In genomic region chr7:66442385-66442784, GRCh38 we compare ENCODE assay signal across 23 cellular contexts.
A peak's percentile ranks its signal among the peaks of the same experiment; 100 is the strongest.
DNase-seq lines count a peak whose midpoint lies in the region; ATAC-seq, FAIRE-seq and TF ChIP-seq lines count a peak whose summit lies in the region.
"Had no signal": no experiment of that assay in that cellular context is flagged by ENCODE, and none has a peak within 500 bp of the region (broad histone marks: within the 10 kb centered on the region; RNA-seq: fewer than 3 reads in every experiment).

No MANE protein-coding gene starts in this region.

- TF ChIP-seq POLR2A in HepG2 (IDR thresholded peaks at IDR 0.05; ENCODE audit: insufficient read depth in 1 of 2, low read depth in 2 of 2, low read length in 2 of 2) (no peak), transverse colon (IDR thresholded peaks at IDR 0.05) (no peak)

- POLR2A ChIA-PET in WTC11 (lab: Charles Lee) (no interaction called here), HepG2 (lab: Yijun Ruan, JAX) (interaction anchor here (2.0 kb wide), 1 partner anchor 51 kb away, joined by 6 read pairs; no protein-coding TSS in a partner anchor), OCI-LY7 (lab: Charles Lee) (no interaction called here)

- no peaks in the 10 kb centered on the region for H3K9me3 ChIP-seq in HepG2 (ENCODE audit: low read length)
- H3K9me3 ChIP-seq in transverse colon = no peaks in the 10 kb centered on the region
- no peaks in the 10 kb centered on the region for H3K9me3 ChIP-seq in OCI-LY7 (ENCODE audit: low read length)
- H3K9me3 ChIP-seq: HAP-1, SJCRH30 had no signal

- FAIRE-seq in HepG2 (lab: Jason Lieb, UNC) = no peak
- FAIRE-seq: GM12892 had no signal

- H3K27ac Mint-ChIP-seq in WTC11 = 0 out of 2 replicates have a peak overlapping the region, but pooled peaks have one; percentile 4
- H3K27ac Mint-ChIP-seq: B cell, HFFc6 had no signal

- peaks cover 70% of the 10 kb centered on the region for H3K4me1 ChIP-seq in HepG2 (ENCODE audit: insufficient read depth, low read length)
- H3K4me1 ChIP-seq in transverse colon = peaks cover 3 to 49% (median 27%) of the 10 kb centered on the region in 4 donors
- no peaks in the 10 kb centered on the region for H3K4me1 ChIP-seq in OCI-LY7 (ENCODE audit: insufficient read depth, low read length, poor library complexity, severe bottlenecking)
- H3K4me1 ChIP-seq: SJCRH30 had no signal

- BruUV-seq in HepG2 (replicated peaks; lab: Mats Ljungman, UMichigan) (no TSS peak), OCI-LY7 (replicated peaks; lab: Mats Ljungman, UMichigan) (no TSS peak)

- ATAC-seq in WTC11 (no peak), HepG2 (peak; percentile 34)
- ATAC-seq: PC-3, SK-N-SH treated with all-trans-retinoic acid at 6 μM for 48 hours had no signal

- DNase-seq in LNCaP clone FGC (ENCODE audit: low read depth) (peak; percentile 14), WTC11 (ENCODE audit: low spot score) (no peak), HepG2 (ENCODE audit: low spot score) (peak; percentile 69), transverse colon (peak; percentile 9), 8988T (no peak), COR-L47 (lab: John Stamatoyannopoulos, UW) (no peak), OCI-LY7 (ENCODE audit: low spot score) (no peak)
- DNase-seq: Calu3; CD8-positive, alpha-beta memory T cell; DMS153; DND-41; GOT3; HFFc6; NCI-H1105 treated with DMSO at 0.1 percent for 48 hours; NCI-H146; NCI-H1930; PC-3; SJCRH30 had no signal

- no peak overlapping the region for H3K4me3 ChIP-seq in LNCaP clone FGC (ENCODE audit: low read depth, low read length)
- H3K4me3 ChIP-seq in HepG2 (replicated peaks in 1 of 3; ENCODE audit: insufficient read depth in 1 of 3, low read depth in 2 of 3, low read length in 3 of 3) = no peak overlapping the region; a peak in 1 of 6 replicates
- H3K4me3 ChIP-seq in transverse colon = no peak overlapping the region
- no peak overlapping the region for H3K4me3 ChIP-seq in OCI-LY7 (ENCODE audit: low read depth, low read length, poor library complexity, severe bottlenecking)
- H3K4me3 ChIP-seq: HAP-1, SJCRH30 had no signal

- H2AFZ ChIP-seq in HepG2 (ENCODE audit: low read length) = no peak overlapping the region
- H2AFZ ChIP-seq in OCI-LY7 (ENCODE audit: low read length) = no peak overlapping the region

- H3K36me3 Mint-ChIP-seq in WTC11 = no peaks in the 10 kb centered on the region
- H3K36me3 Mint-ChIP-seq: CD14-positive monocyte had no signal

- CTCF ChIA-PET in WTC11 (lab: Charles Lee) (interaction anchor here (1.3 kb wide), 1 partner anchor 22 kb away, joined by 8 read pairs; no protein-coding TSS in a partner anchor), HepG2 (lab: Yijun Ruan, JAX; ENCODE audit: low intra/inter-chr PET ratio, low total read pairs) (no interaction called here), OCI-LY7 (lab: Charles Lee; ENCODE audit: unreplicated experiment) (no interaction called here)

- TF ChIP-seq CTCF in LNCaP clone FGC (IDR thresholded peaks at IDR 0.05; ENCODE audit: control insufficient read depth, extremely low read depth, insufficient read depth) (no peak), WTC11 (IDR thresholded peaks at IDR 0.05) (no peak), HepG2 (CRISPR knock-in tag; IDR thresholded peaks at IDR 0.05) (no peak), transverse colon (IDR thresholded peaks at IDR 0.05) (no peak), OCI-LY7 (conservative IDR thresholded peaks at IDR 0.05; ENCODE audit: low read length) (no peak)

- H3K4me2 ChIP-seq in HepG2 (ENCODE audit: low read depth, low read length) (0 out of 2 replicates have a peak overlapping the region, but pooled peaks have one; percentile 32), OCI-LY7 (ENCODE audit: low read length) (no peak overlapping the region)

- no peak overlapping the region for H3K4me3 Mint-ChIP-seq in WTC11
- H3K4me3 Mint-ChIP-seq: B cell; CD14-positive monocyte; CD8-positive, alpha-beta memory T cell; HFFc6 had no signal

- no peaks in the 10 kb centered on the region for H3K4me1 Mint-ChIP-seq in WTC11
- H3K4me1 Mint-ChIP-seq: B cell had no signal

- 6% methylated on average over 4 of the region's 4 CpGs for WGBS in HepG2 (ENCODE audit: low lambda C conversion rate)
- WGBS in transverse colon (ENCODE audit: low coverage in 1 of 2), 2 donors = 54 to 59% methylated on average over 3 to 4 of the region's 4 CpGs

- H3K36me3 ChIP-seq in HepG2 (replicated peaks in 1 of 2; ENCODE audit: control insufficient read depth in 1 of 2, insufficient read depth in 2 of 2, low read length in 2 of 2) (no peaks in the 10 kb centered on the region), transverse colon (no peaks in the 10 kb centered on the region), OCI-LY7 (ENCODE audit: insufficient read depth, low read length) (no peaks in the 10 kb centered on the region)
- H3K36me3 ChIP-seq: HAP-1, SJCRH30 had no signal

- H3K79me2 ChIP-seq in HepG2 (ENCODE audit: insufficient read depth, low read length) (no peaks in the 10 kb centered on the region), OCI-LY7 (ENCODE audit: insufficient read depth, low read depth, low read length) (no peaks in the 10 kb centered on the region)

- H3K9me2 ChIP-seq in OCI-LY7 (ENCODE audit: insufficient read depth, low read length) = no peaks in the 10 kb centered on the region

- intact Hi-C loops in HepG2 (cut with micrococcal nuclease; ENCODE audit: unreplicated experiment) = loop anchor here (2.0 kb wide), 1 partner anchor 50 kb away; no protein-coding TSS in a partner anchor
- intact Hi-C loops in transverse colon (cut with DNase I; ENCODE audit: low total_unique reads) = no loop called here
- intact Hi-C loops in OCI-LY7 (cut with micrococcal nuclease; ENCODE audit: unreplicated experiment) = no loop called here

- H4K20me1 ChIP-seq in HepG2 (ENCODE audit: insufficient read depth, low read length) (no peaks in the 10 kb centered on the region), OCI-LY7 (ENCODE audit: insufficient read depth, low read length) (no peaks in the 10 kb centered on the region)

- in situ Hi-C loops in HepG2 (cut with HindIII; ENCODE audit: extremely low pct_ligation_motif_present, low pct_unique_long_range_greater_than_20kb) (no loop called here), transverse colon (cut with MboI; ENCODE audit: low pct_ligation_motif_present in 1 of 4, low pct_unique_long_range_greater_than_20kb in 1 of 4, low sequenced_read_pairs in 3 of 4) (no loop called here)

- no peaks in the 10 kb centered on the region for H3K9me3 Mint-ChIP-seq in WTC11
- H3K9me3 Mint-ChIP-seq: CD8-positive, alpha-beta memory T cell; HFFc6 had no signal

- TF ChIP-seq RAD21 in HepG2 (CRISPR knock-in tag; IDR thresholded peaks at IDR 0.05) = no peak

- no peaks in the 10 kb centered on the region for H3K27me3 Mint-ChIP-seq in WTC11 (ENCODE audit: low read depth)
- H3K27me3 Mint-ChIP-seq: B cell; CD8-positive, alpha-beta memory T cell had no signal

- H3K27me3 ChIP-seq in HepG2 (ENCODE audit: control insufficient read depth in 1 of 2, insufficient read depth in 2 of 2, low read length in 2 of 2) (no peaks in the 10 kb centered on the region), transverse colon (no peaks in the 10 kb centered on the region)
- H3K27me3 ChIP-seq: SJCRH30 had no signal

- H3K9ac ChIP-seq in HepG2 (ENCODE audit: insufficient read depth, low read depth, low read length) = 0 out of 2 replicates have a peak overlapping the region, but pooled peaks have one; percentile 46

- H3K27ac ChIP-seq in HepG2 (ENCODE audit: extremely low read length, insufficient read depth, low read length) (peak overlapping the region; percentile 76), transverse colon (peak overlapping the region; percentile 55 to 74 (median 61)), OCI-LY7 (ENCODE audit: low read depth, low read length, poor library complexity, severe bottlenecking) (no peak overlapping the region)
- H3K27ac ChIP-seq: SJCRH30 had no signal

- TF ChIP-seq EP300 in HepG2 (IDR thresholded peaks at IDR 0.05; ENCODE audit: low read depth in 2 of 2, low read length in 2 of 2) (peak in 1 of 2 experiments; percentile 49; a peak in 1 of 4 replicates), HepG2 (CRISPR knock-in tag; IDR thresholded peaks at IDR 0.05; ENCODE audit: borderline replicate concordance) (no peak), transverse colon (IDR thresholded peaks at IDR 0.05; ENCODE audit: low read depth) (no peak)

TF ChIP-seq in WTC11, 78 proteins besides CTCF, POLR2A, EP300 and RAD21 (continues in another document):
- TF ChIP-seq ZNF219 (CRISPR knock-in tag; IDR thresholded peaks at IDR 0.05; ENCODE audit: borderline replicate concordance) (no peak), NR3C1 (CRISPR knock-in tag; conservative IDR thresholded peaks at IDR 0.05; ENCODE audit: low read depth) (no peak), EMX1 (CRISPR knock-in tag; IDR thresholded peaks at IDR 0.05) (no peak), ZNF317 (CRISPR knock-in tag; IDR thresholded peaks at IDR 0.05; ENCODE audit: borderline replicate concordance, low read depth) (no peak)

TF ChIP-seq in HepG2, 621 proteins besides CTCF, POLR2A, EP300 and RAD21 (continues in another document):
- no peak for TF ChIP-seq ZUFSP (CRISPR knock-in tag; IDR thresholded peaks at IDR 0.05; ENCODE audit: borderline replicate concordance)
- no peak for TF ChIP-seq SOX13 (IDR thresholded peaks at IDR 0.05)
- peak in 1 of 2 experiments; percentile 54; a peak in 1 of 4 replicates for TF ChIP-seq SOX13 (CRISPR knock-in tag; conservative IDR thresholded peaks at IDR 0.05 in 1 of 2, IDR thresholded peaks at IDR 0.05 in 1 of 2)

Comparison
In these comparisons a context has a peak if more than half of its experiments do, and no peak if none do; other contexts are left out.
1. DNase-seq: peak in LNCaP clone FGC (single experiment), HepG2 (single experiment) and transverse colon (single experiment); none in WTC11 (single experiment), 8988T (single experiment), COR-L47 (single experiment) and OCI-LY7 (single experiment).